ENCODE assay signal across 12 cellular contexts in the genomic region with DNA sequence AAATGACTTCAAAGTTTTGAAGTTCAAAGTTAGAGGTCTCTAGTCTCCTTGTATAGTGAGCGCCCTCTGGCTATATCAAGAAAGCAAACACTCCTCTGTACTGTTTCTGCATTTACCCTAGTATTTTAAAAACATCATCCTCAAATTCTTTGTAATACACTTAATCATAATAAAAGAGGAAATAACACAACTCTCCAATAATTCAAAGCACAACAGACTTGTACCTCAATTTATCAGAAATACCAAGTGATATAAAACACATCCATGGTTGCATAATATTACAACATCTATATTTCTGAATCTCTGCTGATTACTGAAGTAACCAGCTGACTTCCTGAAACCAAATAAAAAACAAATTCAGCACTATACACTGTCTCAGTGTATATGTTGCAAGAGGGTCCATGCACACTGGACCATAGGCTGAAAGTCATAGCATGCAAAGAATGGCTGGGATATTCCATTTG. TPM values are rescaled to one million over a fixed set of nuclear protein-coding genes. Genes with fewer than 3 reads are reported as not detected.
DNase-seq lines count a peak whose midpoint lies in the region; ATAC-seq and TF ChIP-seq lines count a peak whose summit lies in the region.
"Had no signal": no experiment of that assay in that cellular context is flagged by ENCODE, and none has a peak within 500 bp of the region (broad histone marks: within the 10 kb centered on the region; RNA-seq: fewer than 3 reads in every experiment).

No MANE protein-coding gene starts in this region.

- no peaks in the 10 kb centered on the region for H3K4me1 ChIP-seq in breast epithelium
- H3K4me1 ChIP-seq in foreskin keratinocyte = no peaks in the 10 kb centered on the region
- H3K4me1 ChIP-seq in tibial artery = peaks cover 0 to 94% (median 23%) of the 10 kb centered on the region in 4 donors
- H3K4me1 ChIP-seq: SJCRH30 had no signal

- no peak overlapping the region for H3K27ac ChIP-seq in breast epithelium
- H3K27ac ChIP-seq in foreskin keratinocyte = no peak overlapping the region
- H3K27ac ChIP-seq in tibial artery = peak overlapping the region; percentile 8 to 39
- H3K27ac ChIP-seq: SJCRH30 had no signal

- H3K27me3 ChIP-seq in breast epithelium (no peaks in the 10 kb centered on the region), foreskin keratinocyte (no peaks in the 10 kb centered on the region), tibial artery (no peaks in the 10 kb centered on the region)
- H3K27me3 ChIP-seq: SJCRH30 had no signal

- H3K9me3 Mint-ChIP-seq in MCF 10A (ENCODE audit: unreplicated experiment) (no peaks in the 10 kb centered on the region), WTC11 (no peaks in the 10 kb centered on the region), immature natural killer cell (peaks cover 0 to 8% (median 0%) of the 10 kb centered on the region in 6 donors)

- peak overlapping the region; percentile 47 for H3K27ac Mint-ChIP-seq in MCF 10A (ENCODE audit: low read depth, unreplicated experiment)
- no peak overlapping the region for H3K27ac Mint-ChIP-seq in WTC11
- no peak overlapping the region for H3K27ac Mint-ChIP-seq in immature natural killer cell

- POLR2A ChIA-PET in MCF 10A (lab: Yijun Ruan, JAX) (interaction anchor here (1.0 to 3.8 kb wide), 3 partner anchors 10 to 30 kb away, joined by 3 to 36 read pairs (median 6); a partner anchor contains a TSS), WTC11 (lab: Charles Lee) (no interaction called here)

- H3K4me3 ChIP-seq in breast epithelium (no peak overlapping the region), tibial artery (no peak overlapping the region)
- H3K4me3 ChIP-seq: SJCRH30 had no signal

- H3K9me3 ChIP-seq in breast epithelium (no peaks in the 10 kb centered on the region), tibial artery (no peaks in the 10 kb centered on the region)
- H3K9me3 ChIP-seq: SJCRH30 had no signal

- ATAC-seq in WTC11 (no peak), foreskin keratinocyte (no peak), GM19395 (IDR thresholded peaks at IDR 0.05; ENCODE audit: unreplicated experiment) (no peak)
- ATAC-seq: activated CD4-positive, CD25-positive, alpha-beta regulatory T cell treated with anti-CD3 and anti-CD28 coated beads, Interleukin-2, amount 50 U/mL, for 24 hours had no signal

- DNase-seq in MCF 10A (ENCODE audit: unreplicated experiment) = peak; percentile 47
- DNase-seq in breast epithelium (ENCODE audit: low spot score in 2 of 2) = no peak
- no peak for DNase-seq in WTC11 (ENCODE audit: low spot score)
- DNase-seq in foreskin keratinocyte = no peak
- no peak for DNase-seq in tibial artery
- DNase-seq in NCI-H2196 (lab: John Stamatoyannopoulos, UW; ENCODE audit: unreplicated experiment) = no peak
- no peak for DNase-seq in immature natural killer cell
- DNase-seq: activated gamma-delta T cell, cortex of kidney, SJCRH30 had no signal

- H3K4me1 Mint-ChIP-seq in MCF 10A (ENCODE audit: insufficient read depth, unreplicated experiment) (peaks cover 48% of the 10 kb centered on the region), WTC11 (peaks cover 41% of the 10 kb centered on the region), immature natural killer cell (no peaks in the 10 kb centered on the region)

- H3K36me3 Mint-ChIP-seq in MCF 10A (ENCODE audit: insufficient read depth, unreplicated experiment) = peaks cover 22% of the 10 kb centered on the region
- peaks cover 2% of the 10 kb centered on the region for H3K36me3 Mint-ChIP-seq in WTC11
- no peaks in the 10 kb centered on the region for H3K36me3 Mint-ChIP-seq in immature natural killer cell

- H3K4me3 Mint-ChIP-seq in MCF 10A (ENCODE audit: unreplicated experiment) (no peak overlapping the region), WTC11 (no peak overlapping the region), immature natural killer cell (no peak overlapping the region)

- no TSS peak for BruUV-seq in MCF 10A (replicated peaks; lab: Mats Ljungman, UMichigan)

- H3K36me3 ChIP-seq in breast epithelium (no peaks in the 10 kb centered on the region), tibial artery (no peaks in the 10 kb centered on the region)

- TF ChIP-seq POLR2A in breast epithelium (IDR thresholded peaks at IDR 0.05) = no peak

- intact Hi-C loops in MCF 10A (cut with micrococcal nuclease) = no loop called here
- intact Hi-C loops in breast epithelium (cut with DNase I; ENCODE audit: low total_unique reads) = no loop called here
- intact Hi-C loops in tibial artery (cut with DNase I; ENCODE audit: low total_unique reads) = no loop called here

- no peak for TF ChIP-seq CTCF in MCF 10A (IDR thresholded peaks at IDR 0.05; ENCODE audit: unreplicated experiment)
- TF ChIP-seq CTCF in breast epithelium (IDR thresholded peaks at IDR 0.05) = no peak
- TF ChIP-seq CTCF in WTC11 (IDR thresholded peaks at IDR 0.05) = no peak
- peak; percentile 36 for TF ChIP-seq CTCF in foreskin keratinocyte (conservative IDR thresholded peaks at IDR 0.05)
- peak in 1 of 2 experiments; percentile 15 for TF ChIP-seq CTCF in tibial artery (IDR thresholded peaks at IDR 0.05)

- no peaks in the 10 kb centered on the region for H3K27me3 Mint-ChIP-seq in MCF 10A (ENCODE audit: insufficient read depth, unreplicated experiment)
- H3K27me3 Mint-ChIP-seq in WTC11 (ENCODE audit: low read depth) = no peaks in the 10 kb centered on the region
- H3K27me3 Mint-ChIP-seq in immature natural killer cell (ENCODE audit: low read depth in 3 of 3) = peaks cover 0 to 4% (median 0%) of the 10 kb centered on the region in 3 donors

- CTCF ChIA-PET in MCF 10A (lab: Yijun Ruan, JAX) (interaction anchor here (0.9 to 1.3 kb wide), 6 partner anchors 9 to 86 kb away, joined by 3 to 4 read pairs (median 3); no protein-coding TSS in a partner anchor), WTC11 (lab: Charles Lee) (interaction anchor here (1.2 kb wide), 1 partner anchor 83 kb away, joined by 3 read pairs; no protein-coding TSS in a partner anchor)

TF ChIP-seq in WTC11, 78 proteins besides CTCF, POLR2A, EP300 and RAD21:
- TF ChIP-seq ZNF671 (CRISPR knock-in tag; IDR thresholded peaks at IDR 0.05) (no peak), ELF4 (CRISPR knock-in tag; IDR thresholded peaks at IDR 0.05; ENCODE audit: low read depth) (no peak), IRF2 (CRISPR knock-in tag; IDR thresholded peaks at IDR 0.05; ENCODE audit: borderline replicate concordance, low read depth) (no peak), GABPB1 (CRISPR knock-in tag; IDR thresholded peaks at IDR 0.05) (0 out of 2 replicates have a peak, but pooled peaks have one; percentile 27)
- TF ChIP-seq, protein P1, sequence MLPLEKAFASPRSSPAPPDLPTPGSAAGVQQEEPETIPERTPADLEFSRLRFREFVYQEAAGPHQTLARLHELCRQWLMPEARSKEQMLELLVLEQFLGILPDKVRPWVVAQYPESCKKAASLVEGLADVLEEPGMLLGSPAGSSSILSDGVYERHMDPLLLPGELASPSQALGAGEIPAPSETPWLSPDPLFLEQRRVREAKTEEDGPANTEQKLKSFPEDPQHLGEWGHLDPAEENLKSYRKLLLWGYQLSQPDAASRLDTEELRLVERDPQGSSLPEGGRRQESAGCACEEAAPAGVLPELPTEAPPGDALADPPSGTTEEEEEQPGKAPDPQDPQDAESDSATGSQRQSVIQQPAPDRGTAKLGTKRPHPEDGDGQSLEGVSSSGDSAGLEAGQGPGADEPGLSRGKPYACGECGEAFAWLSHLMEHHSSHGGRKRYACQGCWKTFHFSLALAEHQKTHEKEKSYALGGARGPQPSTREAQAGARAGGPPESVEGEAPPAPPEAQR (CRISPR knock-in tag; IDR thresholded peaks at IDR 0.05) = no peak
- TF ChIP-seq, protein P2, sequence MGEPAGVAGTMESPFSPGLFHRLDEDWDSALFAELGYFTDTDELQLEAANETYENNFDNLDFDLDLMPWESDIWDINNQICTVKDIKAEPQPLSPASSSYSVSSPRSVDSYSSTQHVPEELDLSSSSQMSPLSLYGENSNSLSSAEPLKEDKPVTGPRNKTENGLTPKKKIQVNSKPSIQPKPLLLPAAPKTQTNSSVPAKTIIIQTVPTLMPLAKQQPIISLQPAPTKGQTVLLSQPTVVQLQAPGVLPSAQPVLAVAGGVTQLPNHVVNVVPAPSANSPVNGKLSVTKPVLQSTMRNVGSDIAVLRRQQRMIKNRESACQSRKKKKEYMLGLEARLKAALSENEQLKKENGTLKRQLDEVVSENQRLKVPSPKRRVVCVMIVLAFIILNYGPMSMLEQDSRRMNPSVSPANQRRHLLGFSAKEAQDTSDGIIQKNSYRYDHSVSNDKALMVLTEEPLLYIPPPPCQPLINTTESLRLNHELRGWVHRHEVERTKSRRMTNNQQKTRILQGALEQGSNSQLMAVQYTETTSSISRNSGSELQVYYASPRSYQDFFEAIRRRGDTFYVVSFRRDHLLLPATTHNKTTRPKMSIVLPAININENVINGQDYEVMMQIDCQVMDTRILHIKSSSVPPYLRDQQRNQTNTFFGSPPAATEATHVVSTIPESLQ (CRISPR knock-in tag; IDR thresholded peaks at IDR 0.05) = no peak

RNA-seq across cellular contexts. Expression of a gene that starts 12.5 kb away (rescaled TPM):
- total RNA-seq in MCF 10A (2022) = 109 and 149 TPM in 2 replicates
- total RNA-seq in breast epithelium = 10 to 100 TPM; 33.2 to 71.5 (median 35.7) TPM
- total RNA-seq in WTC11 (2021) = 36.6 to 40.7 TPM (median 39.3 TPM) in 3 replicates
- total RNA-seq in foreskin keratinocyte = 13.5 and 22.9 TPM in 2 replicates
- 4.6 and 9.1 TPM in 2 replicates for polyA plus RNA-seq in foreskin keratinocyte
- not detected for polyA plus RNA-seq in immature natural killer cell

Comparison
In these comparisons a context has a peak if more than half of its experiments do, and no peak if none do; other contexts are left out.
1. H3K27ac ChIP-seq: peak in tibial artery (2 of 2); none in breast epithelium (0 of 2) and foreskin keratinocyte (single experiment).